In the genomic region with DNA sequence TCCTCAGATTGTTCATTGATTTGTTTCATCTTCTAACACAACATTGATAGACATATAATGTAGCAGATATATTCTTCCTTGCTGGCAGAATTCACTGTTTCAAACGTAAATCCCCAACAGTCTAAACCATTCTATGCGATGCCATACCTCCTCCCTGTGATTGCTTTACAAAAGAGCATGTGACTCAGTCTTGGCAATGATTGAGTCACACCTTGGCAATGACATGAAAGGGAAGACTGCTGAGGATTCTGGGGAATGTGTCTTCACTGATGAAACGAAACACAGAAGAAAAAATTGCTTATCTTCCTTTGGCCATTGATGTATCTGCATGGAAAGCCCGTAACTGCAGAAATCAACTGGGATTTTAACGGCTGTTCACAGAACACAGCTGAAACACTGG, we compare ENCODE assay signal across 21 cellular contexts.
A peak's percentile ranks its signal among the peaks of the same experiment; 100 is the strongest.
DNase-seq lines count a peak whose midpoint lies in the region; ATAC-seq and TF ChIP-seq lines count a peak whose summit lies in the region.
"Had no signal": no experiment of that assay in that cellular context is flagged by ENCODE, and none has a peak within 500 bp of the region (broad histone marks: within the 10 kb centered on the region; RNA-seq: fewer than 3 reads in every experiment).

No MANE protein-coding gene starts in this region.

- H3K4me3 ChIP-seq in foreskin fibroblast (ENCODE audit: low read depth in 1 of 2, low read length in 2 of 2) = no peak overlapping the region
- H3K4me3 ChIP-seq: A549, esophagus squamous epithelium, hepatocyte had no signal

- ATAC-seq in GM19035 (IDR thresholded peaks at IDR 0.05; ENCODE audit: unreplicated experiment) = no peak
- ATAC-seq in HG02981 (IDR thresholded peaks at IDR 0.05; ENCODE audit: unreplicated experiment) = no peak
- no peak for ATAC-seq in HG02678 (IDR thresholded peaks at IDR 0.05; ENCODE audit: unreplicated experiment)
- ATAC-seq: A549; activated CD8-positive, alpha-beta T cell treated with anti-CD3 and anti-CD28 coated beads, Interleukin-2, amount 10 ng/mL, durations not matched to agents 7 days and 5 days had no signal

- DNase-seq in ACHN (peak; percentile 16), HS-27A (ENCODE audit: low read depth) (peak; percentile 11), amniotic epithelial cell (ENCODE audit: low read depth) (peak; percentile 7), foreskin fibroblast (peak; percentile 20 to 56), occipital lobe (lab: John Stamatoyannopoulos, UW) (no peak)
- DNase-seq: activated CD8-positive, alpha-beta T cell treated with anti-CD3 and anti-CD28 coated beads, Interleukin-2, amount 10 ng/mL, durations not matched to agents 7 days and 5 days; activated naive CD8-positive, alpha-beta T cell treated with anti-CD3 and anti-CD28 coated beads, Interleukin-2, amount 10 ng/mL, durations not matched to agents 7 days and 5 days; CD4-positive, alpha-beta T cell; DND-41; esophagus squamous epithelium; kidney; NCI-H1105; NCI-H2171; RPMI8226; stimulated activated naive CD4-positive, alpha-beta T cell treated with Interleukin-2 at 50 U/mL for 16 hours; SW 1271 had no signal

- TF ChIP-seq CTCF in foreskin fibroblast (IDR thresholded peaks at IDR 0.05; ENCODE audit: low read depth, low read length) = no peak

- in situ Hi-C loops in ACHN (cut with HindIII; ENCODE audit: low pct_ligation_motif_present, low pct_unique_long_range_greater_than_20kb, low sequenced_read_pairs) = no loop called here
